19 cellular contexts compared by ENCODE assay signal in the genomic region with DNA sequence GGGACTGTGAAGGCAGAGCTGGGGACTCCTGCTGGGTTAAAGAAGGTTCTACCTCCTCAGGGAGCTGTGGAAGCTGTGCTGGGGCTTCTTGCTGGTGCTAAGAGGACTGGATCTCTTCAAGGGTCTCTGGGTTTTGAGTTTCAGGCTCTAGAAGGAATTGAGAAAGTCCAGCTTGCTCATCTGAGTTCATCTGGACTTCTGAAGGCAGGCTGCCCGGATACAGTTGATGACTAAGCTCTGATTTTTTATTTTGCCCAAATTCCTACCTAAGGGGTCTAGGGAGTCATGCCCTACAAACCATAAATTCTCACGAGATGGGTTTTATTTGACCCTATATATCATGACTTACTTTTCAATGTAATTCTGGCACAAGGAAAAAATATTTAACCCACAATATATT.
"Had no signal": no experiment of that assay in that cellular context is flagged by ENCODE, and none has a peak within 500 bp of the region (broad histone marks: within the 10 kb centered on the region; RNA-seq: fewer than 3 reads in every experiment).

No MANE protein-coding gene starts in this region.

- H3K4me1 ChIP-seq: left ventricle myocardium inferior, tibial artery, uterus had no signal

- H3K36me3 Mint-ChIP-seq: activated naive CD4-positive, alpha-beta T cell treated with anti-CD3 and anti-CD28 coated beads, Interleukin-2, amount 10 ng/mL, durations not matched to agents 7 days and 5 days; memory B cell had no signal

- H3K27me3 ChIP-seq: uterus had no signal

- DNase-seq: activated CD4-positive, alpha-beta T cell treated with anti-CD3 and anti-CD28 coated beads, Interleukin-2, amount 50 U/mL, for 1 hour; activated naive CD4-positive, alpha-beta T cell treated with anti-CD3 and anti-CD28 coated beads, Interleukin-2, amount 10 ng/mL, durations not matched to agents 7 days and 5 days; activated T-cell treated with anti-CD3 and anti-CD28 coated beads for 4 hours; dermis blood vessel endothelial cell; glutamatergic neuron; hypothalamus; kidney; left ventricle myocardium inferior; naive thymus-derived CD8-positive, alpha-beta T cell; stimulated activated CD4-positive, alpha-beta T cell treated with anti-CD3 and anti-CD28 coated beads, Interleukin-15, amount 100 ng/mL, for 24 hours; stimulated activated CD4-positive, alpha-beta T cell treated with anti-CD3 and anti-CD28 coated beads, Interleukin-4, amount 100 ng/mL, for 1 hour; stimulated activated naive B cell treated with anti-CD40 and anti-IgM and Interleukin-4, amounts not matched to agents 10 μg/mL and 1 μg/mL and 100 μg/mL, for 72 hours; tibial artery; uterus had no signal

- H3K9me3 ChIP-seq: left ventricle myocardium inferior, neutrophil, tibial artery, uterus had no signal

- H3K36me3 ChIP-seq: left ventricle myocardium inferior, neutrophil, tibial artery, uterus had no signal

- H3K27ac ChIP-seq: left ventricle myocardium inferior, neutrophil, skin epidermis, tibial artery, uterus had no signal

- H3K4me3 Mint-ChIP-seq: activated naive CD4-positive, alpha-beta T cell treated with anti-CD3 and anti-CD28 coated beads, Interleukin-2, amount 10 ng/mL, durations not matched to agents 7 days and 5 days; memory B cell; naive thymus-derived CD8-positive, alpha-beta T cell; stimulated activated naive B cell treated with anti-CD40 and anti-IgM and Interleukin-4, amounts not matched to agents 10 μg/mL and 1 μg/mL and 100 μg/mL, for 72 hours; T-helper 2 cell treated with Interferon-gamma antibody and Interleukin-4, amounts not matched to agents 5 μg/mL and 100 μg/mL, for 36 hours had no signal

- H3K9me3 Mint-ChIP-seq: memory B cell had no signal

- H3K4me1 Mint-ChIP-seq: activated naive CD4-positive, alpha-beta T cell treated with anti-CD3 and anti-CD28 coated beads, Interleukin-2, amount 10 ng/mL, durations not matched to agents 7 days and 5 days; memory B cell had no signal

- H3K4me3 ChIP-seq: left ventricle myocardium inferior, skin epidermis, tibial artery, uterus had no signal

- ATAC-seq: activated CD4-positive, CD25-positive, alpha-beta regulatory T cell treated with anti-CD3 and anti-CD28 coated beads, Interleukin-2, amount 50 U/mL, for 24 hours; naive thymus-derived CD8-positive, alpha-beta T cell; stimulated activated naive B cell treated with anti-CD40 and anti-IgM and Interleukin-4, amounts not matched to agents 10 μg/mL and 1 μg/mL and 100 μg/mL, for 72 hours had no signal

- H3K27ac Mint-ChIP-seq: activated naive CD4-positive, alpha-beta T cell treated with anti-CD3 and anti-CD28 coated beads, Interleukin-2, amount 10 ng/mL, durations not matched to agents 7 days and 5 days; memory B cell; stimulated activated naive B cell treated with anti-CD40 and anti-IgM and Interleukin-4, amounts not matched to agents 10 μg/mL and 1 μg/mL and 100 μg/mL, for 72 hours; T-helper 2 cell treated with Interferon-gamma antibody and Interleukin-4, amounts not matched to agents 5 μg/mL and 100 μg/mL, for 36 hours had no signal
